Comparison of ENCODE assay signal across 18 cellular contexts in the genomic region with DNA sequence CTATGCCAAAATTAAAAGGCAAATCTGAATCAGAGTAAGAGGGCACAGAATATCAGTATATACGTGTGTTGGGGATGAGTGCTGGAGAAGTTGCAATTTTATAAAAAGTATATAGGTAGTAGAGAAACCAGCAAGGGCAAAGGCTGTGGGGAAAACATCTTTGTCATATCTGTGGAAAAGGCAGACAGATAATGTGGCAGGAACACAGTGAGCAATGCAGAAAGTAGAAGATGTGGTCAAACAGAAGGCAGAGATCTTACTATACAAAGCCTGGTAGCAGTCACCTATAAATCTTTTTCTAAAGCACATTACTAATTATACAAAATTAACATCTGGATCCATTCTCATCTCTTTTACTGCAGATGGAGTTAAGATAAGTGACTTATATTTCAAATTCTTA.
"Had no signal": no experiment of that assay in that cellular context is flagged by ENCODE, and none has a peak within 500 bp of the region (broad histone marks: within the 10 kb centered on the region; RNA-seq: fewer than 3 reads in every experiment).

No MANE protein-coding gene starts in this region.

- H3K4me3 Mint-ChIP-seq: natural killer cell treated with Interleukin-12 subunit alpha and Interleukin-12 subunit beta and Interleukin-15 and Interleukin-18, amount 100 ng/mL, for 72 hours; neural progenitor cell; type B pancreatic cell had no signal

- H3K4me1 Mint-ChIP-seq: neural progenitor cell had no signal

- ATAC-seq: gastroesophageal sphincter; left lobe of liver; natural killer cell treated with Interleukin-12 subunit alpha and Interleukin-12 subunit beta and Interleukin-15 and Interleukin-18, amount 100 ng/mL, for 72 hours had no signal

- DNase-seq: esophagus squamous epithelium; foreskin fibroblast; glutamatergic neuron; islet precursor cell; mesenchymal stem cell; midbrain; nucleus accumbens; ovary; sigmoid colon; stimulated activated CD4-positive, alpha-beta T cell treated with anti-CD3 and anti-CD28 coated beads, Interleukin-2, amount 100 ng/mL, for 24 hours; stimulated activated CD4-positive, alpha-beta T cell treated with anti-CD3 and anti-CD28 coated beads, Interleukin-4, amount 100 ng/mL, for 4 hours; stimulated activated naive CD4-positive, alpha-beta T cell; thyroid gland had no signal

- H3K9me3 Mint-ChIP-seq: natural killer cell treated with Interleukin-12 subunit alpha and Interleukin-12 subunit beta and Interleukin-15 and Interleukin-18, amount 100 ng/mL, for 72 hours; neural progenitor cell; type B pancreatic cell had no signal

- H3K27me3 Mint-ChIP-seq: natural killer cell treated with Interleukin-12 subunit alpha and Interleukin-12 subunit beta and Interleukin-15 and Interleukin-18, amount 100 ng/mL, for 72 hours; type B pancreatic cell had no signal

- H3K36me3 Mint-ChIP-seq: natural killer cell treated with Interleukin-12 subunit alpha and Interleukin-12 subunit beta and Interleukin-15 and Interleukin-18, amount 100 ng/mL, for 72 hours; neural progenitor cell; type B pancreatic cell had no signal

- H3K27ac Mint-ChIP-seq: natural killer cell treated with Interleukin-12 subunit alpha and Interleukin-12 subunit beta and Interleukin-15 and Interleukin-18, amount 100 ng/mL, for 72 hours; neural progenitor cell; type B pancreatic cell had no signal
